14 cellular contexts compared by ENCODE assay signal in genomic region chr9:106648799-106649198, GRCh38.
DNase-seq lines count a peak whose midpoint lies in the region; ATAC-seq and TF ChIP-seq lines count a peak whose summit lies in the region.
"Had no signal": no experiment of that assay in that cellular context is flagged by ENCODE, and none has a peak within 500 bp of the region (broad histone marks: within the 10 kb centered on the region; RNA-seq: fewer than 3 reads in every experiment).

No MANE protein-coding gene starts in this region.

- in situ Hi-C loops in brain microvascular endothelial cell (cut with HindIII; ENCODE audit: low pct_ligation_motif_present, low sequenced_read_pairs): no loop called here

- intact Hi-C loops in aorta (cut with DNase I): no loop called here

- 31 to 33% methylated on average over 2 of the region's 2 CpGs for WGBS in aorta, 2 donors

- H3K27me3 ChIP-seq in brain microvascular endothelial cell (replicated peaks) (no peaks in the 10 kb centered on the region), aorta (ENCODE audit: control insufficient read depth in 1 of 2, insufficient read depth in 2 of 2, low read length in 1 of 2) (no peaks in the 10 kb centered on the region)

- no peaks in the 10 kb centered on the region for H3K9me3 ChIP-seq in aorta (ENCODE audit: control insufficient read depth, low read length)

- TF ChIP-seq CTCF in brain microvascular endothelial cell (IDR thresholded peaks at IDR 0.05; ENCODE audit: low read depth, low read length, missing control alignments): peak; percentile 23

- peak; percentile 8 for DNase-seq in AG20443 (ENCODE audit: low spot score)
- DNase-seq in HT-29 (ENCODE audit: low spot score): peak; percentile 9
- no peak for DNase-seq in brain microvascular endothelial cell
- peak; percentile 47 for DNase-seq in kidney glomerular epithelial cell (lab: John Stamatoyannopoulos, UW)
- no peak for DNase-seq in aorta
- DNase-seq in CD1c-positive myeloid dendritic cell (ENCODE audit: extremely low spot score): no peak
- DNase-seq: activated effector memory CD4-positive, alpha-beta T cell treated with Interleukin-2 at 50 U/mL for 16 hours; DND-41; HFFc6; stimulated activated naive B cell treated with anti-CD40 and anti-IgM and Interleukin-4, amounts not matched to agents 10 μg/mL and 1 μg/mL and 100 μg/mL, for 72 hours had no signal

- no peak overlapping the region for H3K4me3 ChIP-seq in brain microvascular endothelial cell (ENCODE audit: low read depth, low read length)
- H3K4me3 ChIP-seq in aorta (ENCODE audit: low read length in 2 of 2): no peak overlapping the region
- H3K4me3 ChIP-seq: smooth muscle cell had no signal

- H3K27ac ChIP-seq in brain microvascular endothelial cell (no peak overlapping the region), aorta (ENCODE audit: low read depth in 1 of 2, low read length in 2 of 2) (no peak overlapping the region)

- ATAC-seq in HG02885 (IDR thresholded peaks at IDR 0.05; ENCODE audit: poor library complexity, unreplicated experiment) (no peak), GM19035 (IDR thresholded peaks at IDR 0.05; ENCODE audit: unreplicated experiment) (no peak), aorta (ENCODE audit: low FRiP score) (no peak)
- ATAC-seq: Right ventricle myocardium inferior; stimulated activated naive B cell treated with anti-CD40 and anti-IgM and Interleukin-4, amounts not matched to agents 10 μg/mL and 1 μg/mL and 100 μg/mL, for 72 hours had no signal

- no peaks in the 10 kb centered on the region for H3K4me1 ChIP-seq in aorta (ENCODE audit: control insufficient read depth in 1 of 2, insufficient read depth in 2 of 2, low read length in 2 of 2)

- H3K36me3 ChIP-seq in brain microvascular endothelial cell (replicated peaks): no peaks in the 10 kb centered on the region
- H3K36me3 ChIP-seq in aorta (ENCODE audit: control insufficient read depth in 1 of 2, insufficient read depth in 2 of 2, low read length in 1 of 2): no peaks in the 10 kb centered on the region

Comparison
In these comparisons a context has a peak if more than half of its experiments do, and no peak if none do; other contexts are left out.
1. DNase-seq: peak in AG20443 (single experiment), HT-29 (single experiment) and kidney glomerular epithelial cell (single experiment); none in brain microvascular endothelial cell (single experiment), aorta (0 of 2) and CD1c-positive myeloid dendritic cell (single experiment).